In genomic region chr5:138032028-138032571, GRCh38 we compare ENCODE assay signal across 8 cellular contexts. TPM values are rescaled to one million over a fixed set of nuclear protein-coding genes. Genes with fewer than 3 reads are reported as not detected.
DNase-seq lines count a peak whose midpoint lies in the region; ATAC-seq and TF ChIP-seq lines count a peak whose summit lies in the region.

No MANE protein-coding gene starts in this region.

- peak overlapping the region; percentile 89 for H3K4me2 ChIP-seq in hepatocyte

- H3K9me3 ChIP-seq in NT2/D1 (ENCODE audit: insufficient read depth, low read length) (no peaks in the 10 kb centered on the region), hepatocyte (ENCODE audit: low read depth) (no peaks in the 10 kb centered on the region), sigmoid colon (no peaks in the 10 kb centered on the region)

- H3K36me3 ChIP-seq in NT2/D1 (ENCODE audit: insufficient read depth, insufficient read length, low read length) (peaks cover 3% of the 10 kb centered on the region), hepatocyte (replicated peaks; ENCODE audit: insufficient read depth, low read depth) (no peaks in the 10 kb centered on the region), sigmoid colon (no peaks in the 10 kb centered on the region)

- peaks cover 47% of the 10 kb centered on the region for H4K20me1 ChIP-seq in hepatocyte (ENCODE audit: insufficient read depth, poor library complexity, severe bottlenecking)

- H3K27ac ChIP-seq in hepatocyte, result peak overlapping the region; percentile 100
- peak overlapping the region; percentile 96 to 100 (median 99) for H3K27ac ChIP-seq in sigmoid colon

- H3K9ac ChIP-seq in NT2/D1 (ENCODE audit: insufficient read length, low read depth), result peak overlapping the region; percentile 85

- H3K4me3 ChIP-seq in NT2/D1 (ENCODE audit: insufficient read length, low read depth), result peak overlapping the region; percentile 75
- peak overlapping the region; percentile 91 for H3K4me3 ChIP-seq in hepatocyte
- H3K4me3 ChIP-seq in sigmoid colon, result peak overlapping the region; percentile 82 to 100 (median 96)

- no peaks in the 10 kb centered on the region for H3K4me1 ChIP-seq in NT2/D1 (ENCODE audit: insufficient read depth, insufficient read length)
- peaks cover 19% of the 10 kb centered on the region for H3K4me1 ChIP-seq in hepatocyte (ENCODE audit: insufficient read depth)
- H3K4me1 ChIP-seq in sigmoid colon, result peaks cover 0 to 58% (median 53%) of the 10 kb centered on the region in 4 donors

- H3K27me3 ChIP-seq in NT2/D1 (ENCODE audit: insufficient read depth, insufficient read length) (no peaks in the 10 kb centered on the region), hepatocyte (no peaks in the 10 kb centered on the region), sigmoid colon (no peaks in the 10 kb centered on the region)

- DNase-seq in A172 (ENCODE audit: low spot score) (peak; percentile 70), NT2/D1 (ENCODE audit: low read depth, low spot score) (no peak), anterior cingulate cortex (lab: John Stamatoyannopoulos, UW) (peak in 46 of 58 donors; percentile 24 to 80 (median 64)), hepatocyte (ENCODE audit: low spot score) (peak; percentile 64), sigmoid colon (peak; percentile 79), NCI-H2029 treated with DMSO at 0.1 percent for 48 hours (lab: John Stamatoyannopoulos, UW) (no peak)

- peak; percentile 46 for ATAC-seq in GM18498 (IDR thresholded peaks at IDR 0.05; ENCODE audit: unreplicated experiment)
- peak; percentile 38 for ATAC-seq in HG02870 (IDR thresholded peaks at IDR 0.05; ENCODE audit: unreplicated experiment)

- H3K79me2 ChIP-seq in hepatocyte, result peaks cover 53% of the 10 kb centered on the region

- intact Hi-C loops in sigmoid colon (cut with DNase I), result loop anchor here (2.0 to 5.0 kb wide), 3 partner anchors 145 to 305 kb away; partner anchors contain the start of genes BRD8, FAM53C, HNRNPA0 and KIF20A

- peak overlapping the region; percentile 95 for H2AFZ ChIP-seq in hepatocyte

- TF ChIP-seq POLR2A in sigmoid colon (IDR thresholded peaks at IDR 0.05), result no peak

- TF ChIP-seq CTCF in hepatocyte (IDR thresholded peaks at IDR 0.05; ENCODE audit: poor library complexity) (no peak), sigmoid colon (IDR thresholded peaks at IDR 0.05) (no peak)

- no peak for TF ChIP-seq EP300 in sigmoid colon (IDR thresholded peaks at IDR 0.05)

- no peaks in the 10 kb centered on the region for H3K9me2 ChIP-seq in hepatocyte (replicated peaks; ENCODE audit: insufficient read depth)

- WGBS in hepatocyte (ENCODE audit: low lambda C conversion rate, missing lambda C conversion rate), result 3% methylated on average over 24 of the region's 24 CpGs
- 1% methylated on average over 24 of the region's 24 CpGs for WGBS in sigmoid colon, 2 donors

RNA-seq across cellular contexts. Expression of gene FAM13B, which starts 0.8 kb away (rescaled TPM):
- 13.9 and 21.5 TPM in 2 replicates for total RNA-seq in A172 (2014; rRNA removed; shearing (Covaris generic))
- total RNA-seq in hepatocyte, result 19.6 and 22.7 TPM in 2 replicates
- 8.1 and 9.4 TPM in 2 replicates for polyA plus RNA-seq in hepatocyte
- total RNA-seq in sigmoid colon, result 10 to 100 TPM; 47.2 to 81.7 (median 58.7) TPM
- polyA plus RNA-seq in sigmoid colon, result 10 to 100 TPM in 2 of 3 donors, 1 to 10 TPM in 1; 9.0 to 12.7 (median 12.6) TPM

RNA-seq across cellular contexts. Expression of gene WNT8A, which starts 51.7 kb away (rescaled TPM):
- not detected in 2 replicates for total RNA-seq in A172 (2014; rRNA removed; shearing (Covaris generic))
- total RNA-seq in hepatocyte, result not detected in 2 replicates
- polyA plus RNA-seq in hepatocyte, result not detected in 2 replicates
- not detected for total RNA-seq in sigmoid colon
- polyA plus RNA-seq in sigmoid colon, result not detected

Comparison
In these comparisons a context has a peak if more than half of its experiments do, and no peak if none do; other contexts are left out.
1. DNase-seq: peak in A172 (single experiment), anterior cingulate cortex (46 of 58), hepatocyte (single experiment) and sigmoid colon (single experiment); none in NT2/D1 (single experiment) and NCI-H2029 treated with DMSO at 0.1 percent for 48 hours (single experiment).
2. Peak in every context shown above with its lines, with median percentiles within 50 percentile points of each other: H3K4me3 ChIP-seq.